In genomic region chr2:160614391-160614790, GRCh38 we compare ENCODE assay signal across 21 cellular contexts.
"Had no signal": no experiment of that assay in that cellular context is flagged by ENCODE, and none has a peak within 500 bp of the region (broad histone marks: within the 10 kb centered on the region; RNA-seq: fewer than 3 reads in every experiment).

No MANE protein-coding gene starts in this region.

- ATAC-seq: activated CD4-positive, CD25-positive, alpha-beta regulatory T cell treated with anti-CD3 and anti-CD28 coated beads, Interleukin-2, amount 50 U/mL, for 24 hours; activated CD8-positive, alpha-beta T cell treated with anti-CD3 and anti-CD28 coated beads, Interleukin-2, amount 10 ng/mL, durations not matched to agents 7 days and 5 days; activated T-cell treated with anti-CD3 and anti-CD28 coated beads, Interleukin-2, amount 50 U/mL, for 4 hours; gastrocnemius medialis; right lobe of liver; stimulated activated naive CD8-positive, alpha-beta T cell treated with anti-CD3 and anti-CD28 coated beads, Interleukin-15, amount 100 ng/mL, for 72 hours had no signal

- H3K4me3 Mint-ChIP-seq: activated CD4-positive, alpha-beta T cell treated with anti-CD3 and anti-CD28 coated beads, Interleukin-2, amount 10 ng/mL, durations not matched to agents 7 days and 5 days; activated CD8-positive, alpha-beta T cell treated with anti-CD3 and anti-CD28 coated beads, Interleukin-2, amount 10 ng/mL, durations not matched to agents 7 days and 5 days; activated naive CD4-positive, alpha-beta T cell treated with anti-CD3 and anti-CD28 coated beads, Interleukin-2, amount 10 ng/mL, durations not matched to agents 7 days and 5 days; activated T-cell treated with anti-CD3 and anti-CD28 coated beads, Interleukin-2, amount 50 U/mL, for 4 hours; dendritic cell treated with granulocyte-macrophage colony-stimulating factor and Interleukin-4, amounts not matched to agents 40 ng/mL and 50 ng/mL, for 4 days; stimulated activated naive CD8-positive, alpha-beta T cell treated with anti-CD3 and anti-CD28 coated beads, Interleukin-15, amount 100 ng/mL, for 72 hours had no signal

- H3K27ac Mint-ChIP-seq: activated CD4-positive, alpha-beta T cell treated with anti-CD3 and anti-CD28 coated beads, Interleukin-2, amount 10 ng/mL, durations not matched to agents 7 days and 5 days; activated CD8-positive, alpha-beta T cell treated with anti-CD3 and anti-CD28 coated beads, Interleukin-2, amount 10 ng/mL, durations not matched to agents 7 days and 5 days; activated naive CD4-positive, alpha-beta T cell treated with anti-CD3 and anti-CD28 coated beads, Interleukin-2, amount 10 ng/mL, durations not matched to agents 7 days and 5 days; dendritic cell treated with granulocyte-macrophage colony-stimulating factor and Interleukin-4, amounts not matched to agents 40 ng/mL and 50 ng/mL, for 4 days; stimulated activated naive CD8-positive, alpha-beta T cell treated with anti-CD3 and anti-CD28 coated beads, Interleukin-15, amount 100 ng/mL, for 72 hours had no signal

- H3K4me1 Mint-ChIP-seq: activated naive CD4-positive, alpha-beta T cell treated with anti-CD3 and anti-CD28 coated beads, Interleukin-2, amount 10 ng/mL, durations not matched to agents 7 days and 5 days had no signal

- H3K4me3 ChIP-seq: ascending aorta, gastrocnemius medialis, left ventricle myocardium inferior, ovary, right lobe of liver, suprapubic skin, transverse colon had no signal

- DNase-seq: activated CD4-positive, alpha-beta T cell treated with anti-CD3 and anti-CD28 coated beads, Interleukin-2, amount 10 ng/mL, durations not matched to agents 7 days and 5 days; activated CD8-positive, alpha-beta memory T cell treated with anti-CD3 and anti-CD28 coated beads, Interleukin-2, amount 50 U/mL, for 4 hours; activated CD8-positive, alpha-beta T cell treated with anti-CD3 and anti-CD28 coated beads, Interleukin-2, amount 10 ng/mL, durations not matched to agents 7 days and 5 days; activated naive CD4-positive, alpha-beta T cell treated with anti-CD3 and anti-CD28 coated beads, Interleukin-2, amount 10 ng/mL, durations not matched to agents 7 days and 5 days; activated T-cell treated with anti-CD3 and anti-CD28 coated beads, Interleukin-2, amount 50 U/mL, for 4 hours; cerebellar nuclear complex; effector memory CD4-positive, alpha-beta T cell; gastrocnemius medialis; head of caudate nucleus; left ventricle myocardium inferior; mammary epithelial cell; ovary; right lobe of liver; small intestine; stimulated activated CD4-positive, alpha-beta T cell treated with anti-CD3 and anti-CD28 coated beads, Interleukin-4, amount 100 ng/mL, for 1 hour; stimulated activated naive CD8-positive, alpha-beta T cell treated with anti-CD3 and anti-CD28 coated beads, Interleukin-15, amount 100 ng/mL, for 72 hours; transverse colon had no signal

- H3K27me3 Mint-ChIP-seq: activated naive CD4-positive, alpha-beta T cell treated with anti-CD3 and anti-CD28 coated beads, Interleukin-2, amount 10 ng/mL, durations not matched to agents 7 days and 5 days; dendritic cell treated with granulocyte-macrophage colony-stimulating factor and Interleukin-4, amounts not matched to agents 40 ng/mL and 50 ng/mL, for 4 days; stimulated activated naive CD8-positive, alpha-beta T cell treated with anti-CD3 and anti-CD28 coated beads, Interleukin-15, amount 100 ng/mL, for 72 hours had no signal

- H3K36me3 Mint-ChIP-seq: activated naive CD4-positive, alpha-beta T cell treated with anti-CD3 and anti-CD28 coated beads, Interleukin-2, amount 10 ng/mL, durations not matched to agents 7 days and 5 days had no signal
